In genomic region chr19:40756502-40757110, GRCh38 we compare ENCODE assay signal across 12 cellular contexts. TPM values are rescaled to one million over a fixed set of nuclear protein-coding genes. Genes with fewer than 3 reads are reported as not detected.
A peak's percentile ranks its signal among the peaks of the same experiment; 100 is the strongest.
DNase-seq lines count a peak whose midpoint lies in the region; ATAC-seq, FAIRE-seq and TF ChIP-seq lines count a peak whose summit lies in the region.
"Had no signal": no experiment of that assay in that cellular context is flagged by ENCODE, and none has a peak within 500 bp of the region (broad histone marks: within the 10 kb centered on the region; RNA-seq: fewer than 3 reads in every experiment).

No MANE protein-coding gene starts in this region.

- H3K27me3 Mint-ChIP-seq in CD8-positive, alpha-beta T cell (ENCODE audit: low read depth): no peaks in the 10 kb centered on the region
- H3K27me3 Mint-ChIP-seq in astrocyte (ENCODE audit: low read depth, unreplicated experiment): no peaks in the 10 kb centered on the region
- no peaks in the 10 kb centered on the region for H3K27me3 Mint-ChIP-seq in nephron (ENCODE audit: low read depth)

- peaks cover 42% of the 10 kb centered on the region for H3K36me3 ChIP-seq in CD8-positive, alpha-beta T cell (ENCODE audit: insufficient read depth, low read length)
- H3K36me3 ChIP-seq in astrocyte (ENCODE audit: insufficient read depth, low read length): peaks cover 27% of the 10 kb centered on the region

- H3K36me3 Mint-ChIP-seq in CD8-positive, alpha-beta T cell: peaks cover 68% of the 10 kb centered on the region
- peaks cover 26% of the 10 kb centered on the region for H3K36me3 Mint-ChIP-seq in astrocyte (ENCODE audit: low read depth, unreplicated experiment)
- H3K36me3 Mint-ChIP-seq in nephron (ENCODE audit: low read depth): peaks cover 58% of the 10 kb centered on the region

- no peaks in the 10 kb centered on the region for H3K27me3 ChIP-seq in CD8-positive, alpha-beta T cell (ENCODE audit: insufficient read depth, low read length)
- no peaks in the 10 kb centered on the region for H3K27me3 ChIP-seq in astrocyte (ENCODE audit: insufficient read depth, low read length)
- H3K27me3 ChIP-seq: testis had no signal

- H3K27ac ChIP-seq in CD8-positive, alpha-beta T cell (ENCODE audit: low read depth, low read length): no peak overlapping the region
- H3K27ac ChIP-seq in RWPE1: peak overlapping the region; percentile 61
- no peak overlapping the region for H3K27ac ChIP-seq in astrocyte (ENCODE audit: low read depth, low read length)
- H3K27ac ChIP-seq: testis had no signal

- no peak for TF ChIP-seq CTCF in CD8-positive, alpha-beta T cell (IDR thresholded peaks at IDR 0.05)
- TF ChIP-seq CTCF in RWPE1 (conservative IDR thresholded peaks at IDR 0.05; ENCODE audit: low read depth): no peak
- no peak for TF ChIP-seq CTCF in astrocyte (IDR thresholded peaks at IDR 0.05; ENCODE audit: insufficient read depth, low read depth, low read length)
- TF ChIP-seq CTCF in nephron (IDR thresholded peaks at IDR 0.05; ENCODE audit: unreplicated experiment in 3 of 3): no peak

- ATAC-seq in CD8-positive, alpha-beta T cell: peak; percentile 60
- no peak for ATAC-seq in Right ventricle myocardium inferior

- peaks cover 57% of the 10 kb centered on the region for H3K4me1 Mint-ChIP-seq in CD8-positive, alpha-beta T cell (ENCODE audit: low read depth)
- peaks cover 22% of the 10 kb centered on the region for H3K4me1 Mint-ChIP-seq in astrocyte (ENCODE audit: low read depth, unreplicated experiment)
- H3K4me1 Mint-ChIP-seq in nephron: peaks cover 15% of the 10 kb centered on the region

- peaks cover 44% of the 10 kb centered on the region for H3K4me1 ChIP-seq in CD8-positive, alpha-beta T cell (ENCODE audit: insufficient read depth, low read length)
- peaks cover 14% of the 10 kb centered on the region for H3K4me1 ChIP-seq in astrocyte (ENCODE audit: insufficient read depth, low read length)

- CTCF ChIA-PET in CD8-positive, alpha-beta T cell (lab: Charles Lee): interaction anchor here (1.1 to 6.9 kb wide), 5 partner anchors 11 to 49 kb away, joined by 3 to 37 read pairs (median 4); partner anchors contain the start of gene MIA
- CTCF ChIA-PET in RWPE1 (lab: Yijun Ruan, JAX): no interaction called here

- peaks cover 65% of the 10 kb centered on the region for H4K20me1 ChIP-seq in astrocyte (ENCODE audit: insufficient read depth, low read length)

- H3K4me3 Mint-ChIP-seq in CD8-positive, alpha-beta T cell: peak overlapping the region; percentile 46
- H3K4me3 Mint-ChIP-seq in astrocyte (ENCODE audit: unreplicated experiment) (peak overlapping the region; percentile 50), nephron (peak overlapping the region in 1 of 3 experiments; percentile 58)

- no peaks in the 10 kb centered on the region for H3K9me3 Mint-ChIP-seq in CD8-positive, alpha-beta T cell
- H3K9me3 Mint-ChIP-seq in astrocyte (ENCODE audit: unreplicated experiment): no peaks in the 10 kb centered on the region
- H3K9me3 Mint-ChIP-seq in nephron: no peaks in the 10 kb centered on the region

- no peak overlapping the region for H2AFZ ChIP-seq in astrocyte (ENCODE audit: low read depth, low read length)

- POLR2A ChIA-PET in CD8-positive, alpha-beta T cell (lab: Charles Lee): interaction anchor here (4.5 kb wide), 1 partner anchor 22 kb away, joined by 37 read pairs; the partner anchor contains the start of gene RAB4B
- POLR2A ChIA-PET in RWPE1 (lab: Yijun Ruan, JAX; ENCODE audit: low non-redundant PET): interaction anchor here (1.0 kb wide), 1 partner anchor 13 kb away, joined by 3 read pairs; no protein-coding TSS in a partner anchor

- intact Hi-C loops in CD8-positive, alpha-beta T cell (cut with DNase I, micrococcal nuclease): no loop called here
- intact Hi-C loops in Right ventricle myocardium inferior (cut with DNase I): no loop called here

- DNase-seq in CD8-positive, alpha-beta T cell: peak in 2 of 7 experiments; percentile 30 to 67
- DNase-seq in RWPE1 (ENCODE audit: low spot score) (peak; percentile 48), astrocyte (ENCODE audit: low read depth) (no peak), Right ventricle myocardium inferior (ENCODE audit: missing footprints) (no peak), islet precursor cell (no peak), NCI-H2196 (lab: John Stamatoyannopoulos, UW; ENCODE audit: unreplicated experiment) (no peak), G401 (ENCODE audit: low spot score) (no peak)
- DNase-seq: COR-L47, NCI-H510A, testis had no signal

- peak overlapping the region; percentile 82 for H3K27ac Mint-ChIP-seq in CD8-positive, alpha-beta T cell
- no peak overlapping the region for H3K27ac Mint-ChIP-seq in astrocyte (ENCODE audit: unreplicated experiment)
- H3K27ac Mint-ChIP-seq in nephron: peak overlapping the region in 2 of 3 experiments; percentile 8 to 57

- peak overlapping the region; percentile 43 for H3K4me2 ChIP-seq in astrocyte (ENCODE audit: low read length)

- in situ Hi-C loops in G401 (cut with HindIII; ENCODE audit: low sequenced_read_pairs): no loop called here

- H3K79me2 ChIP-seq in astrocyte (ENCODE audit: insufficient read depth, low read length): peaks cover 90% of the 10 kb centered on the region

- H3K4me3 ChIP-seq in CD8-positive, alpha-beta T cell (ENCODE audit: low read depth, low read length): no peak overlapping the region
- no peak overlapping the region for H3K4me3 ChIP-seq in astrocyte (ENCODE audit: insufficient read depth, low read depth, low read length)
- H3K4me3 ChIP-seq: testis had no signal

- FAIRE-seq in astrocyte (lab: Jason Lieb, UNC): no peak
- FAIRE-seq: endometrium had no signal

- H3K9me3 ChIP-seq in CD8-positive, alpha-beta T cell (ENCODE audit: low read length): no peaks in the 10 kb centered on the region
- H3K9me3 ChIP-seq in astrocyte (ENCODE audit: insufficient read depth, low read depth, low read length): no peaks in the 10 kb centered on the region
- H3K9me3 ChIP-seq: testis had no signal

- no peak overlapping the region for H3K9ac ChIP-seq in astrocyte (ENCODE audit: low read length)

RNA-seq across cellular contexts. Expression of gene SNRPA, which starts 5.6 kb away (rescaled TPM):
- 10 to 100 TPM; 68.3 to 88.2 TPM for total RNA-seq in CD8-positive, alpha-beta T cell
- 60.0 and 67.0 TPM in 2 replicates for total RNA-seq in astrocyte
- total RNA-seq in Right ventricle myocardium inferior: 32.4 TPM
- 134 and 162 TPM in 2 replicates for total RNA-seq in G401 (2014; rRNA removed; shearing (Covaris generic))

RNA-seq across cellular contexts. Expression of gene ACTMAP, which starts 6.3 kb away (rescaled TPM):
- total RNA-seq in CD8-positive, alpha-beta T cell: 1 to 10 TPM; 3.5 to 3.8 TPM
- total RNA-seq in astrocyte: 9.6 and 10.1 TPM in 2 replicates
- total RNA-seq in Right ventricle myocardium inferior: 6.4 TPM
- 3.3 and 6.8 TPM in 2 replicates for total RNA-seq in G401 (2014; rRNA removed; shearing (Covaris generic))

RNA-seq across cellular contexts. Expression of gene MIA, which starts 18.7 kb away (rescaled TPM):
- not detected for total RNA-seq in CD8-positive, alpha-beta T cell
- total RNA-seq in astrocyte (2.5 TPM in 2 replicates), Right ventricle myocardium inferior (not detected)
- 3.8 TPM in 1 of 2 replicates, not detected in the other for total RNA-seq in G401 (2014; rRNA removed; shearing (Covaris generic))

RNA-seq across cellular contexts. Expression of gene RAB4B, which starts 21.4 kb away (rescaled TPM):
- 10 to 100 TPM; 19.9 to 21.3 TPM for total RNA-seq in CD8-positive, alpha-beta T cell
- total RNA-seq in astrocyte (18.8 and 21.0 TPM in 2 replicates), Right ventricle myocardium inferior (13.3 TPM)
- total RNA-seq in G401 (2014; rRNA removed; shearing (Covaris generic)): 8.2 and 20.8 TPM in 2 replicates

RNA-seq across cellular contexts. Expression of gene ITPKC, which starts 39.7 kb away (rescaled TPM):
- total RNA-seq in CD8-positive, alpha-beta T cell: 1 to 10 TPM; 5.9 to 6.4 TPM
- total RNA-seq in astrocyte (19.0 and 19.7 TPM in 2 replicates), Right ventricle myocardium inferior (12.6 TPM)
- total RNA-seq in G401 (2014; rRNA removed; shearing (Covaris generic)): 14.3 and 24.4 TPM in 2 replicates
